8 cellular contexts compared by ENCODE assay signal in the genomic region with DNA sequence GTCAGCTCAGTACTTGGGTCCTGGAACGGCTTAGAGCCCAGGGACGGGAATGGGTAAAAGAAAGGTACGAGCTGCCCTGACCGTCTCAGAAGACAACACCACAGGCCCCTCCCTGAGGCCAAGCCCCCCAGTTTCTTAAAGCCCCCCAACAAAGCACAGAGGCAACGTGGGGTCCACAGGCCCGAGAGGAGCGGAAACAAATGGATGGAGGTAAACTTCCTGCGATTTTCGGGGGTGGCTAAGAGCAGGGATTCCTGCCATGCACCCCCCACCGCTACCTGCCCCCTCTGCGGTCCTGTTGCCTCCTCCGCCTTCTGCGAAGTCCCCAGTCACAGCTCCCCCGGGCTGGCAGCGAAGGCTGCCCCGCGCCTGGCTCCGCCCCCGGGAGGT. TPM values are rescaled to one million over a fixed set of nuclear protein-coding genes. Genes with fewer than 3 reads are reported as not detected.
A peak's percentile ranks its signal among the peaks of the same experiment; 100 is the strongest.
DNase-seq lines count a peak whose midpoint lies in the region; ATAC-seq and TF ChIP-seq lines count a peak whose summit lies in the region.

No MANE protein-coding gene starts in this region.

- H3K27ac ChIP-seq in ectodermal cell (ENCODE audit: insufficient read depth, low read depth, low read length, poor library complexity, severe bottlenecking): no peak overlapping the region
- peak overlapping the region; percentile 77 for H3K27ac ChIP-seq in upper lobe of right lung

- ATAC-seq in upper lobe of right lung: peak; percentile 51

- H3K36me3 ChIP-seq in ectodermal cell (ENCODE audit: control insufficient read depth, insufficient read depth, low read length) (no peaks in the 10 kb centered on the region), upper lobe of right lung (no peaks in the 10 kb centered on the region), Caco-2 (ENCODE audit: control insufficient read depth, insufficient read depth, low read length) (no peaks in the 10 kb centered on the region)

- peak overlapping the region; percentile 76 for H3K4me3 Mint-ChIP-seq in mesothelial cell of epicardium
- no peak overlapping the region for H3K4me3 Mint-ChIP-seq in Caco-2 (ENCODE audit: unreplicated experiment)

- TF ChIP-seq CTCF in mesothelial cell of epicardium (IDR thresholded peaks at IDR 0.05; ENCODE audit: unreplicated experiment) (no peak), upper lobe of right lung (IDR thresholded peaks at IDR 0.05) (no peak), Caco-2 (IDR thresholded peaks at IDR 0.05; ENCODE audit: insufficient read depth in 1 of 2, low read depth in 1 of 2, low read length in 1 of 2, severe bottlenecking in 1 of 2, unreplicated experiment in 1 of 2) (no peak)

- H3K27ac Mint-ChIP-seq in mesothelial cell of epicardium: no peak overlapping the region
- H3K27ac Mint-ChIP-seq in Caco-2 (ENCODE audit: unreplicated experiment): no peak overlapping the region

- H3K4me1 Mint-ChIP-seq in mesothelial cell of epicardium: peaks cover 16% of the 10 kb centered on the region
- no peaks in the 10 kb centered on the region for H3K4me1 Mint-ChIP-seq in Caco-2 (ENCODE audit: low read depth, unreplicated experiment)

- POLR2A ChIA-PET in Caco-2 (lab: Charles Lee): no interaction called here

- peaks cover 23% of the 10 kb centered on the region for H3K4me1 ChIP-seq in ectodermal cell (ENCODE audit: control insufficient read depth, insufficient read depth, low read length)
- H3K4me1 ChIP-seq in upper lobe of right lung: peaks cover 10% of the 10 kb centered on the region
- no peaks in the 10 kb centered on the region for H3K4me1 ChIP-seq in Caco-2

- no TSS peak for BruUV-seq in Caco-2 (replicated peaks; lab: Mats Ljungman, UMichigan)

- peak overlapping the region; percentile 63 for H3K4me3 ChIP-seq in ectodermal cell (ENCODE audit: insufficient read depth, low read depth, low read length)
- peak overlapping the region; percentile 63 for H3K4me3 ChIP-seq in upper lobe of right lung
- H3K4me3 ChIP-seq in Caco-2 (ENCODE audit: low read depth, low read length): no peak overlapping the region

- DNase-seq in D341Med (ENCODE audit: low spot score): peak; percentile 82
- DNase-seq in OCI-M1 (lab: John Stamatoyannopoulos, UW): peak; percentile 88
- DNase-seq in mesothelial cell of epicardium (ENCODE audit: low spot score in 2 of 2, unreplicated experiment in 2 of 2): no peak
- DNase-seq in upper lobe of right lung: no peak
- no peak for DNase-seq in kidney glomerular epithelial cell (lab: John Stamatoyannopoulos, UW)
- DNase-seq in Caco-2: no peak
- DNase-seq in activated effector memory CD4-positive, alpha-beta T cell treated with anti-CD3 and anti-CD28 coated beads, Interleukin-2, amount 50 U/mL, for 16 hours: no peak

- H3K9me3 ChIP-seq in ectodermal cell (ENCODE audit: control insufficient read depth, low read length): no peaks in the 10 kb centered on the region
- H3K9me3 ChIP-seq in upper lobe of right lung: no peaks in the 10 kb centered on the region
- no peaks in the 10 kb centered on the region for H3K9me3 ChIP-seq in Caco-2

- H3K27me3 ChIP-seq in ectodermal cell (ENCODE audit: control insufficient read depth, insufficient read depth, low read length, poor library complexity, severe bottlenecking) (no peaks in the 10 kb centered on the region), upper lobe of right lung (peaks cover 5% of the 10 kb centered on the region), Caco-2 (replicated peaks; ENCODE audit: control insufficient read depth, insufficient read depth, low read length) (no peaks in the 10 kb centered on the region)

- H3K36me3 Mint-ChIP-seq in mesothelial cell of epicardium (peaks cover 2% of the 10 kb centered on the region), Caco-2 (ENCODE audit: insufficient read depth, unreplicated experiment) (no peaks in the 10 kb centered on the region)

- WGBS in ectodermal cell, 2 experiments: 14 to 17% methylated on average over 11 to 13 of the region's 19 CpGs

- no peaks in the 10 kb centered on the region for H3K9me3 Mint-ChIP-seq in mesothelial cell of epicardium
- no peaks in the 10 kb centered on the region for H3K9me3 Mint-ChIP-seq in Caco-2 (ENCODE audit: unreplicated experiment)

- CTCF ChIA-PET in Caco-2 (lab: Charles Lee): no interaction called here

- H3K27me3 Mint-ChIP-seq in mesothelial cell of epicardium (ENCODE audit: low read depth) (peaks cover 3% of the 10 kb centered on the region), Caco-2 (ENCODE audit: insufficient read depth, unreplicated experiment) (no peaks in the 10 kb centered on the region)

- intact Hi-C loops in upper lobe of right lung (cut with DNase I): no loop called here
- intact Hi-C loops in Caco-2 (cut with micrococcal nuclease; ENCODE audit: unreplicated experiment): no loop called here

RNA-seq across cellular contexts. Expression of a gene that starts 48.2 kb away (rescaled TPM):
- polyA plus RNA-seq in ectodermal cell (2013, experiment 1 of 4): 246 TPM
- polyA plus RNA-seq in ectodermal cell (2013, experiment 2 of 4): 277 TPM
- polyA plus RNA-seq in ectodermal cell (2013, experiment 3 of 4): 179 TPM
- polyA plus RNA-seq in ectodermal cell (2013, experiment 4 of 4): 204 TPM
- total RNA-seq in mesothelial cell of epicardium (235 to 241 TPM (median 240 TPM) in 3 replicates), upper lobe of right lung (131 TPM), Caco-2 (2022) (65.0 and 65.6 TPM in 2 replicates)

Comparison
In these comparisons a context has a peak if more than half of its experiments do, and no peak if none do; other contexts are left out.
1. DNase-seq: peak in D341Med (single experiment) and OCI-M1 (single experiment); none in mesothelial cell of epicardium (0 of 2), upper lobe of right lung (single experiment), kidney glomerular epithelial cell (single experiment), Caco-2 (0 of 2) and activated effector memory CD4-positive, alpha-beta T cell treated with anti-CD3 and anti-CD28 coated beads, Interleukin-2, amount 50 U/mL, for 16 hours (single experiment).